Comparison of ENCODE assay signal across 8 cellular contexts in genomic region chr3:183884437-183885296, GRCh38. TPM values are rescaled to one million over a fixed set of nuclear protein-coding genes. Genes with fewer than 3 reads are reported as not detected.
DNase-seq lines count a peak whose midpoint lies in the region; ATAC-seq and TF ChIP-seq lines count a peak whose summit lies in the region.

A gene with protein sequence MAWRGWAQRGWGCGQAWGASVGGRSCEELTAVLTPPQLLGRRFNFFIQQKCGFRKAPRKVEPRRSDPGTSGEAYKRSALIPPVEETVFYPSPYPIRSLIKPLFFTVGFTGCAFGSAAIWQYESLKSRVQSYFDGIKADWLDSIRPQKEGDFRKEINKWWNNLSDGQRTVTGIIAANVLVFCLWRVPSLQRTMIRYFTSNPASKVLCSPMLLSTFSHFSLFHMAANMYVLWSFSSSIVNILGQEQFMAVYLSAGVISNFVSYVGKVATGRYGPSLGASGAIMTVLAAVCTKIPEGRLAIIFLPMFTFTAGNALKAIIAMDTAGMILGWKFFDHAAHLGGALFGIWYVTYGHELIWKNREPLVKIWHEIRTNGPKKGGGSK (minus strand): TSS chr3:183884880. CDS start chr3:183884846, 34 bp downstream.

- peaks cover 6% of the 10 kb centered on the region for H3K36me3 Mint-ChIP-seq in activated CD4-positive, alpha-beta T cell treated with anti-CD3 and anti-CD28 coated beads, Interleukin-2, amount 10 ng/mL, durations not matched to agents 7 days and 5 days (ENCODE audit: low read depth)

- H3K9me3 Mint-ChIP-seq in activated CD4-positive, alpha-beta T cell treated with anti-CD3 and anti-CD28 coated beads, Interleukin-2, amount 10 ng/mL, durations not matched to agents 7 days and 5 days, result no peaks in the 10 kb centered on the region

- H3K27ac ChIP-seq in C4-2B (peak within 1 kb of the TSS; percentile 89), left lung (peak within 1 kb of the TSS; percentile 78 to 82)

- peak within 1 kb of the TSS; percentile 73 to 98 for H3K4me3 ChIP-seq in left lung

- peaks cover 34% of the 10 kb centered on the region for H3K4me1 Mint-ChIP-seq in activated CD4-positive, alpha-beta T cell treated with anti-CD3 and anti-CD28 coated beads, Interleukin-2, amount 10 ng/mL, durations not matched to agents 7 days and 5 days

- POLR2A ChIA-PET in activated CD4-positive, alpha-beta T cell treated with anti-CD3 and anti-CD28 coated beads, Interleukin-2, amount 10 ng/mL, durations not matched to agents 7 days and 5 days (lab: Charles Lee), result interaction anchor here (0.6 kb wide), 1 partner anchor 156 kb away, joined by 5 read pairs; no protein-coding TSS in a partner anchor

- peaks cover 2% of the 10 kb centered on the region for H3K27me3 Mint-ChIP-seq in activated CD4-positive, alpha-beta T cell treated with anti-CD3 and anti-CD28 coated beads, Interleukin-2, amount 10 ng/mL, durations not matched to agents 7 days and 5 days

- DNase-seq in NCI-H526 treated with DMSO at 0.1 percent for 48 hours (lab: John Stamatoyannopoulos, UW) (peak; percentile 91), dedifferentiated amniotic fluid mesenchymal stem cell (ENCODE audit: extremely low spot score) (peak; percentile 87), left lung (peak; percentile 97 to 100)
- DNase-seq in activated CD4-positive, alpha-beta T cell treated with anti-CD3 and anti-CD28 coated beads, Interleukin-2, amount 10 ng/mL, durations not matched to agents 7 days and 5 days, result peak; percentile 97
- DNase-seq in stimulated activated CD4-positive, alpha-beta T cell treated with anti-CD3 and anti-CD28 coated beads, Interleukin-2, amount 100 ng/mL, for 48 hours, result peak; percentile 98

- ATAC-seq in GM19328 (IDR thresholded peaks at IDR 0.05; ENCODE audit: unreplicated experiment) (peak; percentile 97), HG03520 (IDR thresholded peaks at IDR 0.05; ENCODE audit: unreplicated experiment) (peak; percentile 98), left lung (peak; percentile 100)

- H3K36me3 ChIP-seq in left lung, result no peaks in the 10 kb centered on the region

- intact Hi-C loops in left lung (cut with DNase I), result no loop called here

- peak within 1 kb of the TSS; percentile 94 for H3K27ac Mint-ChIP-seq in activated CD4-positive, alpha-beta T cell treated with anti-CD3 and anti-CD28 coated beads, Interleukin-2, amount 10 ng/mL, durations not matched to agents 7 days and 5 days

- CTCF ChIA-PET in activated CD4-positive, alpha-beta T cell treated with anti-CD3 and anti-CD28 coated beads, Interleukin-2, amount 10 ng/mL, durations not matched to agents 7 days and 5 days (lab: Charles Lee), result interaction anchor here (0.6 to 2.6 kb wide), 35 partner anchors 9 to 666 kb away, joined by 3 to 42 read pairs (median 3); partner anchors contain the start of gene KLHL24

- no peaks in the 10 kb centered on the region for H3K27me3 ChIP-seq in left lung

- H3K4me1 ChIP-seq in left lung, result peaks cover 20 to 43% of the 10 kb centered on the region in 2 donors

- peak within 1 kb of the TSS; percentile 95 for H3K4me3 Mint-ChIP-seq in activated CD4-positive, alpha-beta T cell treated with anti-CD3 and anti-CD28 coated beads, Interleukin-2, amount 10 ng/mL, durations not matched to agents 7 days and 5 days

- no peaks in the 10 kb centered on the region for H3K9me3 ChIP-seq in left lung

- TF ChIP-seq CTCF in C4-2B (conservative IDR thresholded peaks at IDR 0.05) (peak; percentile 100), left lung (IDR thresholded peaks at IDR 0.05) (peak; percentile 92 to 97)

RNA-seq across cellular contexts. Expression of the gene that starts here (rescaled TPM):
- total RNA-seq in activated CD4-positive, alpha-beta T cell treated with anti-CD3 and anti-CD28 coated beads, Interleukin-2, amount 10 ng/mL, durations not matched to agents 7 days and 5 days, result 10 to 100 TPM; 40.7 to 41.4 TPM
- total RNA-seq in left lung, result 10 to 100 TPM; 39.6 to 45.7 TPM

Comparison
In these comparisons a context has a peak if more than half of its experiments do, and no peak if none do; other contexts are left out.
1. Peak in every context shown above with its lines: DNase-seq, ATAC-seq, H3K4me3 ChIP-seq and H3K27ac ChIP-seq.